Comparison of ENCODE assay signal across 23 cellular contexts in the genomic region with DNA sequence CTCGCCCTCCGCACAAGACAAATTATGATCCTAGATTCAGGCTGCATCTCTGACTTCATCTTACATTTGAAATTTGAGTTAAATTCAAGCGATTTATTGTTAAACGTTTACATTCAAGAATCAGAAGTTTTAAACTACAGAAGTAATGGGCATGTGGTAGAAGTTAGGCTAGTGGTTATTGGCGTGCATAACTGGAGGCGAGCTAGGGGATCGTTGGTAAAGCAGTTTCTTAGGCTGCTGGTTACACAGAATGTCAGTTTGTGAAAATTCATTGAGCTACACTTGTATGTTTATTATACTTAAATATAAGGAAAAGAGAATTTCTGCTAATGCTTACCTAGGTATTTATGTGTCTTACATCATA. TPM values are rescaled to one million over a fixed set of nuclear protein-coding genes. Genes with fewer than 3 reads are reported as not detected.
A peak's percentile ranks its signal among the peaks of the same experiment; 100 is the strongest.
DNase-seq lines count a peak whose midpoint lies in the region; ATAC-seq, FAIRE-seq and TF ChIP-seq lines count a peak whose summit lies in the region.
"Had no signal": no experiment of that assay in that cellular context is flagged by ENCODE, and none has a peak within 500 bp of the region (broad histone marks: within the 10 kb centered on the region; RNA-seq: fewer than 3 reads in every experiment).

No MANE protein-coding gene starts in this region.

- no peak for TF ChIP-seq EP300 in H1 (IDR thresholded peaks at IDR 0.05; ENCODE audit: borderline replicate concordance in 1 of 2, low read depth in 2 of 2, low read length in 2 of 2)

- H3K18ac ChIP-seq in H9 (ENCODE audit: insufficient read length, low read depth, low read length) (no peak overlapping the region), H1 (ENCODE audit: extremely low read depth, low read length) (no peak overlapping the region)

- H2BK20ac ChIP-seq in H9 (ENCODE audit: low read depth, low read length, poor library complexity, severe bottlenecking) (no peak overlapping the region), H1 (ENCODE audit: low read length) (no peak overlapping the region)

- no peaks in the 10 kb centered on the region for H3K9me3 ChIP-seq in CD8-positive, alpha-beta T cell (ENCODE audit: low read length)
- H3K9me3 ChIP-seq in H9 (ENCODE audit: control insufficient read depth, low read depth, low read length) (no peaks in the 10 kb centered on the region), H1 (ENCODE audit: insufficient read depth in 2 of 2, low read depth in 1 of 2, low read length in 1 of 2) (no peaks in the 10 kb centered on the region), osteoblast (ENCODE audit: low read depth, low read length) (no peaks in the 10 kb centered on the region)
- H3K9me3 ChIP-seq: ascending aorta, HAP-1, ovary, SK-N-SH, thoracic aorta had no signal

- H2AFZ ChIP-seq in H9 (ENCODE audit: low read length), result no peak overlapping the region
- no peak overlapping the region for H2AFZ ChIP-seq in H1 (ENCODE audit: low read length)
- H2AFZ ChIP-seq in osteoblast (ENCODE audit: low read length), result no peak overlapping the region

- H3K9ac ChIP-seq in H9 (ENCODE audit: extremely low read depth, insufficient read length, low read length) (no peak overlapping the region), H1 (replicated peaks in 1 of 4; ENCODE audit: extremely low read depth in 1 of 4, low read depth in 3 of 4, low read length in 3 of 4) (no peak overlapping the region)
- H3K9ac ChIP-seq: SK-N-SH had no signal

- H3K23me2 ChIP-seq in H9 (ENCODE audit: insufficient read length, low read depth, low read length, poor library complexity, severe bottlenecking), result no peaks in the 10 kb centered on the region
- H3K23me2 ChIP-seq in H1 (ENCODE audit: low read depth, low read length), result peaks cover 5% of the 10 kb centered on the region; the same call in 1 of the 2 replicates

- H4K5ac ChIP-seq in H9 (ENCODE audit: insufficient read length, low read depth, low read length) (no peak overlapping the region), H1 (ENCODE audit: insufficient read length, low read depth, low read length) (no peak overlapping the region)

- no peak for FAIRE-seq in H1 (lab: Jason Lieb, UNC)

- CTCF ChIA-PET in CD8-positive, alpha-beta T cell (lab: Charles Lee), result interaction anchor here (0.5 to 0.8 kb wide), 2 partner anchors 15 to 781 kb away, joined by 3 to 4 read pairs; no protein-coding TSS in a partner anchor
- CTCF ChIA-PET in H1 (lab: Charles Lee; ENCODE audit: partially characterized antibody), result interaction anchor here (0.9 to 20.5 kb wide), 6 partner anchors 2 to 176 kb away, joined by 3 to 283 read pairs (median 56); partner anchors contain the start of genes CDX2 and URAD

- no peak overlapping the region for H3K27ac ChIP-seq in CD8-positive, alpha-beta T cell (ENCODE audit: low read depth, low read length)
- H3K27ac ChIP-seq in H9 (ENCODE audit: insufficient read length, low read depth, low read length), result no peak overlapping the region
- H3K27ac ChIP-seq in H1 (ENCODE audit: low read depth, low read length), result no peak overlapping the region
- H3K27ac ChIP-seq in osteoblast (ENCODE audit: low read depth, low read length), result no peak overlapping the region
- H3K27ac ChIP-seq: ascending aorta, ovary, thoracic aorta had no signal

- no peak for TF ChIP-seq CTCF in CD8-positive, alpha-beta T cell (IDR thresholded peaks at IDR 0.05)
- no peak for TF ChIP-seq CTCF in H9 (conservative IDR thresholded peaks at IDR 0.05)
- TF ChIP-seq CTCF in H1 (IDR thresholded peaks at IDR 0.05; ENCODE audit: control extremely low read depth in 1 of 3, insufficient read depth in 1 of 3, low read depth in 1 of 3, low read length in 3 of 3), result no peak
- TF ChIP-seq CTCF in osteoblast (IDR thresholded peaks at IDR 0.05; ENCODE audit: extremely low read depth, low read depth, low read length), result no peak

- intact Hi-C loops in CD8-positive, alpha-beta T cell (cut with DNase I, micrococcal nuclease), result no loop called here

- H2BK5ac ChIP-seq in H9 (ENCODE audit: insufficient read length, low read length), result no peak overlapping the region
- H2BK5ac ChIP-seq in H1 (ENCODE audit: low read depth, low read length), result no peak overlapping the region

- H3K36me3 ChIP-seq in CD8-positive, alpha-beta T cell (ENCODE audit: insufficient read depth, low read length), result no peaks in the 10 kb centered on the region
- H3K36me3 ChIP-seq in H1 (ENCODE audit: control insufficient read depth in 2 of 4, insufficient read depth in 4 of 4, low read length in 3 of 4), result peaks cover 0 to 12% (median 0%) of the 10 kb centered on the region in 4 experiments; a peak in 1 of 8 replicates
- no peaks in the 10 kb centered on the region for H3K36me3 ChIP-seq in osteoblast (ENCODE audit: insufficient read depth, low read length)
- H3K36me3 ChIP-seq: ascending aorta, HAP-1, ovary, thoracic aorta had no signal

- H3K79me1 ChIP-seq in H9 (ENCODE audit: insufficient read depth, low read depth, low read length, poor library complexity, severe bottlenecking), result no peaks in the 10 kb centered on the region
- H3K79me1 ChIP-seq in H1 (ENCODE audit: low read depth, low read length), result no peaks in the 10 kb centered on the region

- H3K4me3 Mint-ChIP-seq in CD8-positive, alpha-beta T cell, result peak overlapping the region; percentile 24
- H3K4me3 Mint-ChIP-seq in H9, result peak overlapping the region in 1 of 2 experiments; percentile 78; a peak in 3 of 5 replicates
- H3K4me3 Mint-ChIP-seq: dendritic cell treated with granulocyte-macrophage colony-stimulating factor and Interleukin-4, amounts not matched to agents 40 ng/mL and 50 ng/mL, for 4 days; T-helper 2 cell treated with Interferon-gamma antibody and Interleukin-4, amounts not matched to agents 5 μg/mL and 100 μg/mL, for 36 hours had no signal

- peaks cover 68% of the 10 kb centered on the region for H3K27me3 Mint-ChIP-seq in CD8-positive, alpha-beta T cell (ENCODE audit: low read depth)
- H3K27me3 Mint-ChIP-seq in H9 (ENCODE audit: low read depth), result peaks cover 100% of the 10 kb centered on the region

- H3K9me3 Mint-ChIP-seq in CD8-positive, alpha-beta T cell, result no peaks in the 10 kb centered on the region
- peaks cover 7 to 22% of the 10 kb centered on the region in 2 experiments for H3K9me3 Mint-ChIP-seq in H9
- H3K9me3 Mint-ChIP-seq: activated naive CD4-positive, alpha-beta T cell treated with anti-CD3 and anti-CD28 coated beads, Interleukin-2, amount 10 ng/mL, durations not matched to agents 7 days and 5 days; dendritic cell treated with granulocyte-macrophage colony-stimulating factor and Interleukin-4, amounts not matched to agents 40 ng/mL and 50 ng/mL, for 4 days; T-helper 2 cell treated with Interferon-gamma antibody and Interleukin-4, amounts not matched to agents 5 μg/mL and 100 μg/mL, for 36 hours had no signal

- H3K4me2 ChIP-seq in H9 (ENCODE audit: insufficient read depth, insufficient read length, low read length) (peak overlapping the region; percentile 46), H1 (ENCODE audit: insufficient read depth in 1 of 2, low read depth in 2 of 2, low read length in 2 of 2) (peak overlapping the region in 1 of 2 experiments; percentile 83; a peak in 1 of 4 replicates), osteoblast (ENCODE audit: insufficient read depth, low read length) (no peak overlapping the region)
- H3K4me2 ChIP-seq: SK-N-SH had no signal

- ATAC-seq in CD8-positive, alpha-beta T cell, result no peak
- ATAC-seq in GM19328 (IDR thresholded peaks at IDR 0.05; ENCODE audit: unreplicated experiment), result no peak
- ATAC-seq: stimulated activated naive CD8-positive, alpha-beta T cell treated with anti-CD3 and anti-CD28 coated beads, Interleukin-15, Interleukin-2, amounts not matched to agents 100 U/mL and 50 U/mL, for 24 hours had no signal

- TF ChIP-seq POLR2A in H1 (IDR thresholded peaks at IDR 0.05; ENCODE audit: control extremely low read depth in 1 of 2, low read depth in 2 of 2, low read length in 2 of 2), result no peak
- no peak for TF ChIP-seq POLR2A in erythroblast (IDR thresholded peaks at IDR 0.05; ENCODE audit: low read length)

- H3K56ac ChIP-seq in H9 (ENCODE audit: insufficient read length, low read depth, low read length) (no peak overlapping the region), H1 (replicated peaks; ENCODE audit: insufficient read length, low read depth, low read length) (no peak overlapping the region)

- H3K79me2 ChIP-seq in H9 (ENCODE audit: insufficient read depth, low read length) (no peaks in the 10 kb centered on the region), H1 (ENCODE audit: control insufficient read depth in 1 of 2, insufficient read depth in 2 of 2, low read length in 2 of 2) (no peaks in the 10 kb centered on the region), osteoblast (ENCODE audit: insufficient read depth, low read length) (no peaks in the 10 kb centered on the region)

- H2BK12ac ChIP-seq in H9 (ENCODE audit: insufficient read length, low read depth, low read length) (no peak overlapping the region), H1 (ENCODE audit: low read depth, low read length) (no peak overlapping the region)

- peaks cover 19% of the 10 kb centered on the region for H3K4me1 Mint-ChIP-seq in CD8-positive, alpha-beta T cell (ENCODE audit: low read depth)
- peaks cover 33 to 44% of the 10 kb centered on the region in 2 experiments for H3K4me1 Mint-ChIP-seq in H9

- H3T11ph ChIP-seq in H9 (ENCODE audit: low read length), result no peak overlapping the region

- peaks cover 7% of the 10 kb centered on the region for H3K4me1 ChIP-seq in CD8-positive, alpha-beta T cell (ENCODE audit: insufficient read depth, low read length)
- H3K4me1 ChIP-seq in H9 (ENCODE audit: insufficient read depth, low read length), result peaks cover 9% of the 10 kb centered on the region
- peaks cover 8 to 58% (median 37%) of the 10 kb centered on the region in 4 experiments for H3K4me1 ChIP-seq in H1 (replicated peaks in 1 of 4; ENCODE audit: control insufficient read depth in 3 of 4, insufficient read depth in 4 of 4, low read length in 3 of 4)
- no peaks in the 10 kb centered on the region for H3K4me1 ChIP-seq in osteoblast (ENCODE audit: insufficient read depth, low read length)

- TF ChIP-seq RAD21 in H1 (IDR thresholded peaks at IDR 0.05 in 1 of 2, conservative IDR thresholded peaks at IDR 0.05 in 1 of 2; ENCODE audit: low read depth in 2 of 2, low read length in 2 of 2), result no peak

- no CpG with 5 or more reads among the region's 7 CpGs for WGBS in H9 (ENCODE audit: extremely low coverage, insufficient read length, low lambda C conversion rate)
- WGBS in H1 (ENCODE audit: extremely low coverage in 1 of 2, insufficient coverage in 1 of 2, insufficient read length in 1 of 2, insufficient replicate concordance in 2 of 2, low coverage in 1 of 2, low lambda C conversion rate in 2 of 2, missing lambda C conversion rate in 1 of 2), 2 experiments, result 8% methylated on average over 7 of the region's 7 CpGs; no CpG with 5 or more reads in 1 of the 2 experiments

- H4K8ac ChIP-seq in H9 (replicated peaks; ENCODE audit: insufficient read length, low read depth, low read length) (no peak overlapping the region), H1 (ENCODE audit: extremely low read depth, insufficient read depth, low read length) (no peak overlapping the region)

- no peak for DNase-seq in CD8-positive, alpha-beta T cell
- no peak for DNase-seq in H9
- no peak for DNase-seq in H1 (ENCODE audit: low read depth in 1 of 2, low spot score in 2 of 2)
- peak; percentile 84 for DNase-seq in osteoblast (ENCODE audit: insufficient read length, low spot score, missing footprints)
- DNase-seq in pons (ENCODE audit: low spot score), result no peak
- no peak for DNase-seq in erythroblast (lab: John Stamatoyannopoulos, UW)
- DNase-seq: activated naive CD4-positive, alpha-beta T cell treated with anti-CD3 and anti-CD28 coated beads, Interleukin-2, amount 10 ng/mL, durations not matched to agents 7 days and 5 days; activated T-cell treated with anti-CD3 and anti-CD28 coated beads, Interleukin-2, amount 50 U/mL, for 48 hours; caudate nucleus; EL; Kasumi-1; NCI-H1694 treated with DMSO at 0.1 percent for 48 hours; NCI-H69; ovary; RPMI8226; stimulated activated naive CD8-positive, alpha-beta T cell treated with anti-CD3 and anti-CD28 coated beads, Interleukin-15, Interleukin-2, amounts not matched to agents 100 U/mL and 50 U/mL, for 24 hours had no signal

- H4K91ac ChIP-seq in H9 (ENCODE audit: insufficient read length, low read depth, low read length), result no peak overlapping the region
- H4K91ac ChIP-seq in H1 (replicated peaks; ENCODE audit: insufficient read length, low read length), result no peak overlapping the region

- H3K27me3 ChIP-seq in CD8-positive, alpha-beta T cell (ENCODE audit: insufficient read depth, low read length), result peaks cover 39% of the 10 kb centered on the region
- peaks cover 94% of the 10 kb centered on the region for H3K27me3 ChIP-seq in H9 (ENCODE audit: insufficient read depth, low read length)
- H3K27me3 ChIP-seq in H1 (replicated peaks in 1 of 4; ENCODE audit: control insufficient read depth in 3 of 4, extremely low read depth in 1 of 4, insufficient read depth in 3 of 4, low read length in 3 of 4), result peaks cover 93 to 100% (median 98%) of the 10 kb centered on the region in 4 experiments
- peaks cover 98% of the 10 kb centered on the region for H3K27me3 ChIP-seq in osteoblast (ENCODE audit: insufficient read depth, low read length)
- H3K27me3 ChIP-seq: ovary had no signal

- H3K23ac ChIP-seq in H9 (ENCODE audit: insufficient read length, low read depth, low read length), result no peak overlapping the region
- H3K23ac ChIP-seq in H1 (ENCODE audit: insufficient read length), result no peak overlapping the region

- no peak overlapping the region for H3K4me3 ChIP-seq in CD8-positive, alpha-beta T cell (ENCODE audit: low read depth, low read length)
- H3K4me3 ChIP-seq in H1 (ENCODE audit: extremely low read depth in 1 of 4, insufficient read depth in 2 of 4, low read depth in 3 of 4, low read length in 4 of 4), result no peak overlapping the region; a peak in 1 of 8 replicates
- H3K4me3 ChIP-seq in osteoblast (ENCODE audit: insufficient read depth, low read length), result no peak overlapping the region
- H3K4me3 ChIP-seq: ascending aorta, ovary, thoracic aorta had no signal

- H2BK15ac ChIP-seq in H9 (ENCODE audit: low read depth, low read length) (no peak overlapping the region), H1 (ENCODE audit: low read length) (no peak overlapping the region)

- no peak overlapping the region for H3K27ac Mint-ChIP-seq in CD8-positive, alpha-beta T cell
- no peak overlapping the region for H3K27ac Mint-ChIP-seq in H9
- H3K27ac Mint-ChIP-seq: activated naive CD4-positive, alpha-beta T cell treated with anti-CD3 and anti-CD28 coated beads, Interleukin-2, amount 10 ng/mL, durations not matched to agents 7 days and 5 days; dendritic cell treated with granulocyte-macrophage colony-stimulating factor and Interleukin-4, amounts not matched to agents 40 ng/mL and 50 ng/mL, for 4 days had no signal

- H4K20me1 ChIP-seq in H9 (ENCODE audit: control insufficient read depth, insufficient read depth, insufficient read length), result peaks cover 4% of the 10 kb centered on the region
- H4K20me1 ChIP-seq in H1 (replicated peaks in 1 of 2; ENCODE audit: control insufficient read depth in 1 of 2, insufficient read depth in 2 of 2, low read length in 2 of 2), result peaks cover 15 to 40% of the 10 kb centered on the region in 2 experiments
- no peaks in the 10 kb centered on the region for H4K20me1 ChIP-seq in osteoblast (ENCODE audit: insufficient read depth, low read length)

- H3K14ac ChIP-seq in H9 (ENCODE audit: insufficient read depth, low read length), result no peak overlapping the region
- H3K14ac ChIP-seq in H1 (ENCODE audit: insufficient read length), result no peak overlapping the region

- no peaks in the 10 kb centered on the region for H3K36me3 Mint-ChIP-seq in CD8-positive, alpha-beta T cell
- no peaks in the 10 kb centered on the region for H3K36me3 Mint-ChIP-seq in H9 (ENCODE audit: insufficient read depth in 1 of 3, low read depth in 3 of 3)
- H3K36me3 Mint-ChIP-seq: activated naive CD4-positive, alpha-beta T cell treated with anti-CD3 and anti-CD28 coated beads, Interleukin-2, amount 10 ng/mL, durations not matched to agents 7 days and 5 days had no signal

- H2BK120ac ChIP-seq in H9 (ENCODE audit: low read depth, low read length, poor library complexity, severe bottlenecking) (no peak overlapping the region), H1 (replicated peaks; ENCODE audit: low read depth, low read length) (no peak overlapping the region)

- no peak overlapping the region for H2AK5ac ChIP-seq in H9 (ENCODE audit: insufficient read length, low read length)
- no peak overlapping the region for H2AK5ac ChIP-seq in H1 (ENCODE audit: low read depth, low read length)

- no peak overlapping the region for H3K4ac ChIP-seq in H9 (ENCODE audit: low read depth, low read length)
- H3K4ac ChIP-seq in H1 (replicated peaks; ENCODE audit: insufficient read length, low read depth, low read length), result no peak overlapping the region

- POLR2A ChIA-PET in CD8-positive, alpha-beta T cell (lab: Charles Lee), result no interaction called here
- POLR2A ChIA-PET in H1 (lab: Charles Lee; ENCODE audit: partially characterized antibody), result interaction anchor here (1.1 to 5.6 kb wide), 6 partner anchors 8 to 174 kb away, joined by 3 to 31 read pairs (median 6); partner anchors contain the start of gene PDX1

RNA-seq across cellular contexts. Expression of gene CDX2, which starts 0.7 kb away (rescaled TPM):
- not detected for total RNA-seq in CD8-positive, alpha-beta T cell
- total RNA-seq in H9 (2021), result not detected in 2 replicates
- total RNA-seq in H1 (2021; fragmentation: NEBNext Ultra II Directional; extraction: Animal tissue kit (Norgen Biotek cat#: 25700)), result 0.09 TPM in 1 of 2 replicates, not detected in the other
- polyA plus RNA-seq in H1 (2011; rRNA removed), result not detected in 2 replicates
- polyA plus RNA-seq in H1 (2011; cell fraction: cytosol; rRNA removed), result not detected
- 0.03 TPM for polyA plus RNA-seq in H1 (2011; cell fraction: nucleus; rRNA removed)
- 0.04 to 0.08 TPM (median 0.05 TPM) in 3 of 4 replicates, not detected in the other for polyA plus RNA-seq in H1 (2012, experiment 1 of 2)
- 0.13 TPM for polyA plus RNA-seq in H1 (2012, experiment 2 of 2)
- polyA plus RNA-seq in H1 (2013, experiment 1 of 2), result 0.06 TPM
- 0.17 TPM for polyA plus RNA-seq in H1 (2013, experiment 2 of 2)
- 0.06 TPM in 1 of 2 replicates, not detected in the other for polyA minus RNA-seq in H1 (2011; rRNA and poly(A)+ RNA removed)
- not detected for polyA minus RNA-seq in H1 (2011; cell fraction: cytosol; rRNA and poly(A)+ RNA removed)
- not detected for polyA minus RNA-seq in H1 (2011; cell fraction: nucleus; rRNA and poly(A)+ RNA removed)
- not detected in 2 replicates for total RNA-seq in osteoblast
- total RNA-seq: ascending aorta, thoracic aorta had no signal
- polyA plus RNA-seq: SK-N-SH had no signal

RNA-seq across cellular contexts. Expression of gene URAD, which starts 18.6 kb away (rescaled TPM):
- not detected for total RNA-seq in CD8-positive, alpha-beta T cell
- not detected in 2 replicates for total RNA-seq in H9 (2021)
- total RNA-seq in H1 (2021; fragmentation: NEBNext Ultra II Directional; extraction: Animal tissue kit (Norgen Biotek cat#: 25700)), result not detected in 2 replicates
- not detected in 2 replicates for polyA plus RNA-seq in H1 (2011; rRNA removed)
- not detected for polyA plus RNA-seq in H1 (2011; cell fraction: cytosol; rRNA removed)
- polyA plus RNA-seq in H1 (2011; cell fraction: nucleus; rRNA removed), result not detected
- polyA plus RNA-seq in H1 (2012, experiment 1 of 2), result not detected in 4 replicates
- polyA plus RNA-seq in H1 (2012, experiment 2 of 2), result not detected
- polyA plus RNA-seq in H1 (2013, experiment 1 of 2), result not detected
- polyA plus RNA-seq in H1 (2013, experiment 2 of 2), result not detected
- polyA minus RNA-seq in H1 (2011; rRNA and poly(A)+ RNA removed), result not detected in 2 replicates
- polyA minus RNA-seq in H1 (2011; cell fraction: cytosol; rRNA and poly(A)+ RNA removed), result not detected
- not detected for polyA minus RNA-seq in H1 (2011; cell fraction: nucleus; rRNA and poly(A)+ RNA removed)
- not detected in 2 replicates for total RNA-seq in osteoblast
- total RNA-seq: ascending aorta, ovary, thoracic aorta had no signal
- polyA plus RNA-seq: ovary, SK-N-SH had no signal

RNA-seq across cellular contexts. Expression of gene PDX1, which starts 50.0 kb away (rescaled TPM):
- total RNA-seq in CD8-positive, alpha-beta T cell, result not detected
- total RNA-seq in H9 (2021), result not detected in 2 replicates
- total RNA-seq in H1 (2021; fragmentation: NEBNext Ultra II Directional; extraction: Animal tissue kit (Norgen Biotek cat#: 25700)), result not detected in 2 replicates
- not detected in 2 replicates for polyA plus RNA-seq in H1 (2011; rRNA removed)
- polyA plus RNA-seq in H1 (2011; cell fraction: cytosol; rRNA removed), result not detected
- polyA plus RNA-seq in H1 (2011; cell fraction: nucleus; rRNA removed), result not detected
- polyA plus RNA-seq in H1 (2012, experiment 1 of 2), result not detected in 4 replicates
- not detected for polyA plus RNA-seq in H1 (2012, experiment 2 of 2)
- polyA plus RNA-seq in H1 (2013, experiment 1 of 2), result not detected
- polyA plus RNA-seq in H1 (2013, experiment 2 of 2), result not detected
- polyA minus RNA-seq in H1 (2011; rRNA and poly(A)+ RNA removed), result not detected in 2 replicates
- not detected for polyA minus RNA-seq in H1 (2011; cell fraction: cytosol; rRNA and poly(A)+ RNA removed)
- not detected for polyA minus RNA-seq in H1 (2011; cell fraction: nucleus; rRNA and poly(A)+ RNA removed)
- total RNA-seq in osteoblast, result not detected in 2 replicates
- total RNA-seq: ascending aorta, ovary had no signal
- polyA plus RNA-seq: ovary, SK-N-SH had no signal
